In genomic region chr20:10508468-10509251, GRCh38 we compare ENCODE assay signal across 9 cellular contexts.
A peak's percentile ranks its signal among the peaks of the same experiment; 100 is the strongest.
DNase-seq lines count a peak whose midpoint lies in the region; ATAC-seq, FAIRE-seq and TF ChIP-seq lines count a peak whose summit lies in the region.
"Had no signal": no experiment of that assay in that cellular context is flagged by ENCODE, and none has a peak within 500 bp of the region (broad histone marks: within the 10 kb centered on the region; RNA-seq: fewer than 3 reads in every experiment).

No MANE protein-coding gene starts in this region.

- FAIRE-seq in HTR-8/SVneo (lab: Jason Lieb, UNC) = no peak

- 22% methylated on average over 8 of the region's 8 CpGs for WGBS in mammary epithelial cell (ENCODE audit: low coverage, missing lambda C conversion rate)

- no peaks in the 10 kb centered on the region for H3K36me3 ChIP-seq in mammary epithelial cell (ENCODE audit: insufficient read depth, low read length)
- no peaks in the 10 kb centered on the region for H3K36me3 ChIP-seq in left lung
- no peaks in the 10 kb centered on the region for H3K36me3 ChIP-seq in thoracic aorta

- DNase-seq in HTR-8/SVneo (ENCODE audit: insufficient read length, low spot score) (peak; percentile 56), mammary epithelial cell (no peak), left lung (no peak), thoracic aorta (ENCODE audit: low spot score) (no peak), CD1c-positive myeloid dendritic cell (ENCODE audit: extremely low spot score) (no peak), 8988T (no peak)
- DNase-seq: NCI-H1436 had no signal

- no TSS peak for BruUV-seq in mammary epithelial cell (replicated peaks; lab: Mats Ljungman, UMichigan)

- CTCF ChIA-PET in mammary epithelial cell (lab: Charles Lee; ENCODE audit: low non-redundant PET) = no interaction called here

- peaks cover 21% of the 10 kb centered on the region for H3K79me2 ChIP-seq in mammary epithelial cell (ENCODE audit: insufficient read depth, low read length)

- intact Hi-C loops in mammary epithelial cell (cut with micrococcal nuclease) = no loop called here
- intact Hi-C loops in left lung (cut with DNase I) = no loop called here

- no peaks in the 10 kb centered on the region for H4K20me1 ChIP-seq in mammary epithelial cell (ENCODE audit: insufficient read depth, low read length)

- peak overlapping the region; percentile 15 for H3K4me2 ChIP-seq in mammary epithelial cell (ENCODE audit: insufficient read depth, low read depth, low read length)

- H3K4me1 ChIP-seq in mammary epithelial cell (ENCODE audit: insufficient read depth, low read length) (peaks cover 56% of the 10 kb centered on the region), left lung (peaks cover 35 to 72% of the 10 kb centered on the region in 2 donors), thoracic aorta (ENCODE audit: control insufficient read depth in 1 of 2, low read depth in 2 of 2) (peaks cover 38 to 69% of the 10 kb centered on the region in 2 donors)

- dilution Hi-C loops in mammary epithelial cell (cut with HindIII; ENCODE audit: low sequenced_read_pairs) = no loop called here

- H3K27me3 ChIP-seq in mammary epithelial cell (ENCODE audit: insufficient read depth, low read length) (no peaks in the 10 kb centered on the region), left lung (no peaks in the 10 kb centered on the region), thoracic aorta (replicated peaks; ENCODE audit: insufficient read depth) (no peaks in the 10 kb centered on the region)

- ATAC-seq in left lung = no peak
- no peak for ATAC-seq in thoracic aorta (ENCODE audit: insufficient number of reproducible peaks, low FRiP score, low read depth)
- ATAC-seq in HG02884 (IDR thresholded peaks at IDR 0.05; ENCODE audit: unreplicated experiment) = no peak
- ATAC-seq in HG03442 (IDR thresholded peaks at IDR 0.05; ENCODE audit: unreplicated experiment) = no peak

- H3K9me3 ChIP-seq in mammary epithelial cell (replicated peaks; ENCODE audit: insufficient read depth, low read length) = no peaks in the 10 kb centered on the region
- H3K9me3 ChIP-seq in left lung = no peaks in the 10 kb centered on the region
- H3K9me3 ChIP-seq in thoracic aorta = no peaks in the 10 kb centered on the region

- TF ChIP-seq CTCF in mammary epithelial cell (conservative IDR thresholded peaks at IDR 0.05 in 1 of 2, IDR thresholded peaks at IDR 0.05 in 1 of 2; ENCODE audit: extremely low read depth in 1 of 2, insufficient read depth in 1 of 2, low read depth in 1 of 2, low read length in 2 of 2) (no peak), left lung (IDR thresholded peaks at IDR 0.05) (no peak), thoracic aorta (IDR thresholded peaks at IDR 0.05) (no peak)

- in situ Hi-C loops in mammary epithelial cell (cut with MboI; ENCODE audit: low sequenced_read_pairs in 2 of 2) = no loop called here

- H3K4me3 ChIP-seq in mammary epithelial cell (replicated peaks in 1 of 3; ENCODE audit: insufficient read depth in 1 of 3, low read depth in 2 of 3, low read length in 3 of 3) (no peak overlapping the region), left lung (no peak overlapping the region), thoracic aorta (no peak overlapping the region)

- H2AFZ ChIP-seq in mammary epithelial cell (ENCODE audit: low read depth, low read length) = peak overlapping the region; percentile 57

- no peak overlapping the region for H3K9ac ChIP-seq in mammary epithelial cell (ENCODE audit: insufficient read depth, low read length)

- H3K27ac ChIP-seq in mammary epithelial cell (ENCODE audit: insufficient read depth, low read depth, low read length) (peak overlapping the region; percentile 40), left lung (peak overlapping the region; percentile 45 to 69), thoracic aorta (peak overlapping the region; percentile 76 to 87)
